ENCODE assay signal across 14 cellular contexts in genomic region chr3:31699309-31699953, GRCh38.
DNase-seq lines count a peak whose midpoint lies in the region; ATAC-seq, FAIRE-seq and TF ChIP-seq lines count a peak whose summit lies in the region.
"Had no signal": no experiment of that assay in that cellular context is flagged by ENCODE, and none has a peak within 500 bp of the region (broad histone marks: within the 10 kb centered on the region; RNA-seq: fewer than 3 reads in every experiment).

No MANE protein-coding gene starts in this region.

- H3K36me3 Mint-ChIP-seq in stimulated activated effector memory CD8-positive, alpha-beta T cell treated with anti-CD3 and anti-CD28 coated beads, Interleukin-12 subunit alpha, Interleukin-12 subunit beta, amount 100 ng/mL, for 72 hours = no peaks in the 10 kb centered on the region
- H3K36me3 Mint-ChIP-seq: neural progenitor cell had no signal

- TF ChIP-seq CTCF in GM12865 (IDR thresholded peaks at IDR 0.05; ENCODE audit: insufficient read depth, low read depth, low read length, missing control alignments) = no peak
- peak; percentile 55 for TF ChIP-seq CTCF in Loucy (conservative IDR thresholded peaks at IDR 0.05; ENCODE audit: low read length)
- no peak for TF ChIP-seq CTCF in bronchial epithelial cell (IDR thresholded peaks at IDR 0.05; ENCODE audit: insufficient read depth, low read length, severe bottlenecking)

- H3K4me1 ChIP-seq in Loucy (ENCODE audit: insufficient read depth, low read length, poor library complexity, severe bottlenecking) = peaks cover 7% of the 10 kb centered on the region

- no peak for FAIRE-seq in bronchial epithelial cell (lab: Jason Lieb, UNC)

- no peak overlapping the region for H3K4me2 ChIP-seq in Loucy (ENCODE audit: low read depth, low read length, poor library complexity, severe bottlenecking)
- H3K4me2 ChIP-seq: neural progenitor cell had no signal

- peaks cover 6% of the 10 kb centered on the region for H3K79me2 ChIP-seq in Loucy (ENCODE audit: insufficient read depth, low read length)

- peaks cover 4% of the 10 kb centered on the region for H3K4me1 Mint-ChIP-seq in stimulated activated effector memory CD8-positive, alpha-beta T cell treated with anti-CD3 and anti-CD28 coated beads, Interleukin-12 subunit alpha, Interleukin-12 subunit beta, amount 100 ng/mL, for 72 hours
- H3K4me1 Mint-ChIP-seq: CD8-positive, alpha-beta memory T cell; neural progenitor cell had no signal

- H3K9me3 Mint-ChIP-seq in stimulated activated effector memory CD8-positive, alpha-beta T cell treated with anti-CD3 and anti-CD28 coated beads, Interleukin-12 subunit alpha, Interleukin-12 subunit beta, amount 100 ng/mL, for 72 hours = no peaks in the 10 kb centered on the region
- H3K9me3 Mint-ChIP-seq: activated CD8-positive, alpha-beta T cell treated with anti-CD3 and anti-CD28 coated beads for 36 hours; CD8-positive, alpha-beta memory T cell; neural progenitor cell had no signal

- no peak overlapping the region for H3K4me3 ChIP-seq in GM12865 (ENCODE audit: low read depth, low read length)
- no peak overlapping the region for H3K4me3 ChIP-seq in Loucy (ENCODE audit: low read length, poor library complexity, severe bottlenecking)
- no peak overlapping the region for H3K4me3 ChIP-seq in bronchial epithelial cell (ENCODE audit: low read depth, low read length)
- H3K4me3 ChIP-seq: heart right ventricle, neural progenitor cell had no signal

- ATAC-seq in stimulated activated effector memory CD8-positive, alpha-beta T cell treated with anti-CD3 and anti-CD28 coated beads, Interleukin-12 subunit alpha, Interleukin-12 subunit beta, amount 100 ng/mL, for 72 hours = no peak
- ATAC-seq in HG02884 (IDR thresholded peaks at IDR 0.05; ENCODE audit: unreplicated experiment) (no peak), GM19397 (IDR thresholded peaks at IDR 0.05; ENCODE audit: unreplicated experiment) (no peak)
- ATAC-seq: activated CD8-positive, alpha-beta T cell treated with anti-CD3 and anti-CD28 coated beads for 36 hours; Right ventricle myocardium inferior had no signal

- H3K27ac Mint-ChIP-seq in stimulated activated effector memory CD8-positive, alpha-beta T cell treated with anti-CD3 and anti-CD28 coated beads, Interleukin-12 subunit alpha, Interleukin-12 subunit beta, amount 100 ng/mL, for 72 hours = no peak overlapping the region
- H3K27ac Mint-ChIP-seq: activated CD8-positive, alpha-beta T cell treated with anti-CD3 and anti-CD28 coated beads for 36 hours; CD8-positive, alpha-beta memory T cell; neural progenitor cell had no signal

- DNase-seq in GM12865 (ENCODE audit: low read depth) (peak; percentile 15), bronchial epithelial cell (ENCODE audit: low read depth) (peak; percentile 73), renal cortical epithelial cell (ENCODE audit: low read depth) (peak; percentile 75)
- DNase-seq in stimulated activated effector memory CD8-positive, alpha-beta T cell treated with anti-CD3 and anti-CD28 coated beads, Interleukin-12 subunit alpha, Interleukin-12 subunit beta, amount 100 ng/mL, for 72 hours (ENCODE audit: low spot score in 2 of 2) = no peak
- DNase-seq: activated CD8-positive, alpha-beta T cell treated with anti-CD3 and anti-CD28 coated beads for 36 hours; activated gamma-delta T cell; CD8-positive, alpha-beta memory T cell; heart right ventricle; NCI-H510A treated with DMSO at 0.1 percent for 48 hours had no signal

- H3K9me2 ChIP-seq in Loucy (replicated peaks; ENCODE audit: low read depth, low read length) = no peaks in the 10 kb centered on the region

- no peak overlapping the region for H2AFZ ChIP-seq in Loucy (ENCODE audit: low read length)
- H2AFZ ChIP-seq: neural progenitor cell had no signal

- H3K27me3 ChIP-seq in Loucy (ENCODE audit: insufficient read depth, low read length, poor library complexity, severe bottlenecking) (no peaks in the 10 kb centered on the region), bronchial epithelial cell (ENCODE audit: control insufficient read depth, insufficient read depth, low read length) (no peaks in the 10 kb centered on the region)
- H3K27me3 ChIP-seq: heart right ventricle, neural progenitor cell had no signal

- no peaks in the 10 kb centered on the region for H4K20me1 ChIP-seq in Loucy (ENCODE audit: insufficient read depth, low read length, poor library complexity, severe bottlenecking)

- H3K4me3 Mint-ChIP-seq in stimulated activated effector memory CD8-positive, alpha-beta T cell treated with anti-CD3 and anti-CD28 coated beads, Interleukin-12 subunit alpha, Interleukin-12 subunit beta, amount 100 ng/mL, for 72 hours = no peak overlapping the region
- H3K4me3 Mint-ChIP-seq: activated CD8-positive, alpha-beta T cell treated with anti-CD3 and anti-CD28 coated beads for 36 hours; CD8-positive, alpha-beta memory T cell; neural progenitor cell had no signal

- H3K36me3 ChIP-seq in Loucy (ENCODE audit: insufficient read depth, low read length) = no peaks in the 10 kb centered on the region
- peaks cover 1% of the 10 kb centered on the region for H3K36me3 ChIP-seq in bronchial epithelial cell (ENCODE audit: control insufficient read depth, insufficient read depth, low read length)
- H3K36me3 ChIP-seq: neural progenitor cell had no signal

- no peaks in the 10 kb centered on the region for H3F3A ChIP-seq in Loucy (ENCODE audit: low read depth)

- no peak overlapping the region for H3K9ac ChIP-seq in Loucy (ENCODE audit: low read depth, low read length, poor library complexity, severe bottlenecking)
- H3K9ac ChIP-seq: neural progenitor cell had no signal

- H3K9me3 ChIP-seq in Loucy (ENCODE audit: insufficient read depth, low read depth, low read length) = no peaks in the 10 kb centered on the region

Comparison
In these comparisons a context has a peak if more than half of its experiments do, and no peak if none do; other contexts are left out.
1. DNase-seq: peak in GM12865 (single experiment), bronchial epithelial cell (single experiment) and renal cortical epithelial cell (single experiment); none in stimulated activated effector memory CD8-positive, alpha-beta T cell treated with anti-CD3 and anti-CD28 coated beads, Interleukin-12 subunit alpha, Interleukin-12 subunit beta, amount 100 ng/mL, for 72 hours (0 of 2).